In the genomic region with DNA sequence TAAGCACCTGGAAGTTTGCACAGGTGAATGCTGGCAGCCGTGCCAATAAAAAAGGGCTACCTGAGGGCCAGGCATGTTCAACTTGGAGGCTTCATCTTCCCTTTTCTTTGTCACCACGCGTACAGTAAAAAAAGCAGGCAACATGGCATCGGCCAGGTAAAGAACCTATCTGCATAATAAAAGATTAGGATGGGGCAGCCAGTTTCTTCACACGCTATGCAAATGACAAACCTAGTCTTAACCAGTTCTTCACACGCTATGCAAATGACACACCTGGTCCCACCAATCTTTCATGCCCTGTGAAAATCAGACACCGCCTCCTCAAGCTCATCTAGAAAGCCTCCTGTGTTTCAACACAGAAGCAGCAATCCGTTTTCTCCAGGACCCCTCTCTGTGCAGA, we compare ENCODE assay signal across 16 cellular contexts.
"Had no signal": no experiment of that assay in that cellular context is flagged by ENCODE, and none has a peak within 500 bp of the region (broad histone marks: within the 10 kb centered on the region; RNA-seq: fewer than 3 reads in every experiment).

No MANE protein-coding gene starts in this region.

- DNase-seq: activated B cell treated with CpG ODN at 0.5 μM for 24 hours; activated CD4-positive, alpha-beta memory T cell treated with anti-CD3 and anti-CD28 coated beads for 36 hours; activated CD4-positive, alpha-beta T cell treated with anti-CD3 and anti-CD28 coated beads for 4 hours; activated naive CD4-positive, alpha-beta T cell treated with Interleukin-2 at 50 U/mL for 16 hours; activated T-cell treated with anti-CD3 and anti-CD28 coated beads, Interleukin-2, amount 50 U/mL, for 1 hour; body of pancreas; effector memory CD8-positive, alpha-beta T cell; hippocampal formation; left cardiac atrium; naive thymus-derived CD8-positive, alpha-beta T cell; ovary; psoas muscle; right cardiac atrium; stimulated activated CD4-positive, alpha-beta T cell treated with anti-CD3 and anti-CD28 coated beads, Interleukin-2, amount 100 ng/mL, for 24 hours; stimulated activated naive CD4-positive, alpha-beta T cell treated with Interleukin-2 at 50 U/mL for 16 hours; tibial artery had no signal

- H3K27ac ChIP-seq: body of pancreas, ovary, psoas muscle, tibial artery had no signal

- H3K27me3 ChIP-seq: body of pancreas, ovary, tibial artery had no signal

- H3K4me1 ChIP-seq: body of pancreas, psoas muscle, tibial artery had no signal

- ATAC-seq: body of pancreas; effector memory CD8-positive, alpha-beta T cell; left cardiac atrium; naive thymus-derived CD8-positive, alpha-beta T cell; psoas muscle; right cardiac atrium had no signal

- H3K36me3 ChIP-seq: ovary, tibial artery had no signal

- H3K9me3 ChIP-seq: body of pancreas, ovary, psoas muscle, tibial artery had no signal

- H3K4me3 ChIP-seq: body of pancreas, ovary, psoas muscle, tibial artery had no signal
